Comparison of ENCODE assay signal across 10 cellular contexts in genomic region chr16:58462997-58463891, GRCh38. TPM values are rescaled to one million over a fixed set of nuclear protein-coding genes. Genes with fewer than 3 reads are reported as not detected.
DNase-seq lines count a peak whose midpoint lies in the region; ATAC-seq and TF ChIP-seq lines count a peak whose summit lies in the region.
"Had no signal": no experiment of that assay in that cellular context is flagged by ENCODE, and none has a peak within 500 bp of the region (broad histone marks: within the 10 kb centered on the region; RNA-seq: fewer than 3 reads in every experiment).

No MANE protein-coding gene starts in this region.

- H3K27me3 ChIP-seq in heart right ventricle (peaks cover 0 to 76% (median 13%) of the 10 kb centered on the region in 7 donors), smooth muscle cell (ENCODE audit: low read depth) (peaks cover 72% of the 10 kb centered on the region)

- H3K27ac ChIP-seq in heart right ventricle, result peak overlapping the region; percentile 68 to 98 (median 94)
- H3K27ac ChIP-seq in smooth muscle cell (ENCODE audit: low read depth), result no peak overlapping the region
- H3K27ac ChIP-seq: 22Rv1 had no signal

- H3K27ac Mint-ChIP-seq in T-helper 17 cell, result no peak overlapping the region

- DNase-seq in DMS 273 (lab: John Stamatoyannopoulos, UW; ENCODE audit: unreplicated experiment) (peak; percentile 62), DMS 273 treated with DMSO at 0.1 percent for 48 hours (lab: John Stamatoyannopoulos, UW) (no peak), T-helper 17 cell (no peak), heart right ventricle (peak; percentile 36 to 69), smooth muscle cell (lab: John Stamatoyannopoulos, UW; ENCODE audit: unreplicated experiment) (no peak), GM19238 (ENCODE audit: insufficient read length, low spot score) (no peak)
- DNase-seq in activated CD4-positive, alpha-beta T cell treated with anti-CD3 and anti-CD28 coated beads, Interleukin-2, amount 50 U/mL, for 1 hour, result no peak

- H3K36me3 Mint-ChIP-seq in T-helper 17 cell (ENCODE audit: low read depth), result peaks cover 4% of the 10 kb centered on the region

- no peaks in the 10 kb centered on the region for H3K79me2 ChIP-seq in smooth muscle cell (ENCODE audit: low read depth)

- ATAC-seq in T-helper 17 cell (no peak), heart right ventricle (peak; percentile 34 to 71 (median 44)), HG02970 (IDR thresholded peaks at IDR 0.05; ENCODE audit: low FRiP score, unreplicated experiment) (no peak)
- ATAC-seq: K562 had no signal

- no peaks in the 10 kb centered on the region for H3K9me3 ChIP-seq in T-helper 17 cell (ENCODE audit: control insufficient read depth, low read length, poor library complexity, severe bottlenecking)
- H3K9me3 ChIP-seq in heart right ventricle, result no peaks in the 10 kb centered on the region
- no peaks in the 10 kb centered on the region for H3K9me3 ChIP-seq in smooth muscle cell (replicated peaks; ENCODE audit: low read depth)

- H3K4me2 ChIP-seq in smooth muscle cell, result peak overlapping the region; percentile 85

- peaks cover 60% of the 10 kb centered on the region for H3K27me3 Mint-ChIP-seq in T-helper 17 cell

- no peak overlapping the region for H3K9ac ChIP-seq in smooth muscle cell (ENCODE audit: low read depth)

- peaks cover 6% of the 10 kb centered on the region for H3K4me1 Mint-ChIP-seq in T-helper 17 cell

- TF ChIP-seq CTCF in heart right ventricle (IDR thresholded peaks at IDR 0.05) (peak in 1 of 9 donors; percentile 5), smooth muscle cell (IDR thresholded peaks at IDR 0.05; ENCODE audit: borderline replicate concordance, insufficient read depth, poor library complexity, severe bottlenecking) (no peak)

- peak overlapping the region; percentile 81 for H3K4me3 Mint-ChIP-seq in T-helper 17 cell

- H3K36me3 ChIP-seq in heart right ventricle, result peaks cover 0 to 2% (median 0%) of the 10 kb centered on the region in 9 donors
- H3K36me3 ChIP-seq in smooth muscle cell (ENCODE audit: low read depth), result no peaks in the 10 kb centered on the region

- intact Hi-C loops in heart right ventricle (cut with DNase I), result loop anchor here in 3 of 10 donors (2.0 to 5.0 kb wide), 3 partner anchors 36 to 46 kb away; no protein-coding TSS in a partner anchor

- H2AFZ ChIP-seq in smooth muscle cell (ENCODE audit: low read depth), result no peak overlapping the region

- WGBS in heart right ventricle, 2 donors, result 1 to 3% methylated on average over 37 to 106 of the region's 106 CpGs
- 7% methylated on average over 33 of the region's 106 CpGs for WGBS in smooth muscle cell (ENCODE audit: low lambda C conversion rate)

- H3F3A ChIP-seq in smooth muscle cell (ENCODE audit: low read depth), result no peaks in the 10 kb centered on the region

- no peaks in the 10 kb centered on the region for H4K20me1 ChIP-seq in smooth muscle cell (ENCODE audit: low read depth)

- H3K4me3 ChIP-seq in heart right ventricle (peak overlapping the region; percentile 61 to 96 (median 84)), smooth muscle cell (peak overlapping the region; percentile 53)
- H3K4me3 ChIP-seq: K562 had no signal

- H3K4me1 ChIP-seq in heart right ventricle, result peaks cover 0 to 63% (median 22%) of the 10 kb centered on the region in 9 donors
- peaks cover 3% of the 10 kb centered on the region for H3K4me1 ChIP-seq in smooth muscle cell (ENCODE audit: low read depth)

RNA-seq across cellular contexts. Expression of gene NDRG4, which starts 36.7 kb away (rescaled TPM):
- total RNA-seq in T-helper 17 cell (1 to 10 TPM in 1 of 2 donors, under 1 TPM in 1; 0.90 to 1.3 TPM), heart right ventricle (100 to 1,000 TPM; 336 to 821 (median 630) TPM), smooth muscle cell (9.9 and 17.1 TPM in 2 replicates)
- polyA plus RNA-seq in heart right ventricle (100 to 1,000 TPM; 286 to 507 TPM), smooth muscle cell (21.0 and 23.0 TPM in 2 replicates)

RNA-seq across cellular contexts. Expression of gene SETD6, which starts 52.1 kb away (rescaled TPM):
- 10 to 100 TPM; 20.7 to 24.7 TPM for total RNA-seq in T-helper 17 cell
- total RNA-seq in heart right ventricle, result 10 to 100 TPM in 8 of 10 donors, 1 to 10 TPM in 2; 8.9 to 16.0 (median 11.8) TPM
- polyA plus RNA-seq in heart right ventricle, result 10 to 100 TPM; 11.8 to 18.9 TPM
- total RNA-seq in smooth muscle cell, result 6.8 and 9.4 TPM in 2 replicates
- 8.3 and 8.4 TPM in 2 replicates for polyA plus RNA-seq in smooth muscle cell

Comparison
In these comparisons a context has a peak if more than half of its experiments do, and no peak if none do; other contexts are left out.
1. DNase-seq: peak in DMS 273 (single experiment) and heart right ventricle (2 of 2); none in DMS 273 treated with DMSO at 0.1 percent for 48 hours (single experiment), T-helper 17 cell (0 of 3), smooth muscle cell (single experiment), GM19238 (single experiment) and activated CD4-positive, alpha-beta T cell treated with anti-CD3 and anti-CD28 coated beads, Interleukin-2, amount 50 U/mL, for 1 hour (single experiment).
2. ATAC-seq: peak in heart right ventricle (8 of 8); none in T-helper 17 cell (single experiment) and HG02970 (single experiment).
3. RNA of gene NDRG4, which starts 36.7 kb away (total RNA-seq): 336 to 821 TPM in heart right ventricle; 9.9 to 17.1 TPM in smooth muscle cell and 0.90 to 1.3 TPM in T-helper 17 cell; every median in the first group is over 10 times any median in the second.